Comparison of ENCODE assay signal across 1 cellular context in the genomic region with DNA sequence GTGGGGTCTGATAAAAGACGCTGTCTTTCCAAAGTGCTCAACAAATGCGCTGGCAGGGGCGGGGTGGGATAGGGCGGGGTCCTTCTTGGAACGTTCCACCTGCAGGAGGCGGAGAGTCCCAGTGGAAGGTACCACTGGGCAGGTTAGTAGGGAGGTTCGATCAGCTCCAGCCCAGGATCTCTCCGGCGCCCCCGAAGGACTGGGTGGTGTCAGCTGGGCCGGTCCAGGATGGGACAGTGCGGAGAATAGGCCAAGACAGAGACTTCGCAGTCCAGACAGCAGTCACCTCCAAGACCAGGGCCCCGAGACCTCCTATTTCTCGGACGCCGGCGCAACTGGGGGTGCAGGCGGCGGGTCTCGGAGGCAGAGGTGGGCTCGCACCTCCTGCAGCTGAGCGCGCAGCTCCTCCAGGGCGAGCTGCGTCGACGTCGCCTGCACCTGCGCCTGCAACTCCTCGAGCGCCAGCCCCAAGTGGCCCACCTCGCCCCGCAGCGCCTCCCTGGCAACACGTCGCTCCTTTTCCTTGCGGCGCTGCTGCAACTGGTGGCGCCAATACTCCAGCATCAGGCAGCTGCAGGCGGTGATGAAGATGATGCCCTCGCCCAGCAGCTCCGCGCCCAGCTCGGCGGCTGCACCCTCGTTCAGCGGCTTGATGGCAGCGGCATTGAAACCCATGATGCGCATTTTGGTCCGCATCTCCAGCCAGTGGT.
TF ChIP-seq lines count a peak whose summit lies in the region.

No MANE protein-coding gene starts in this region.

TF ChIP-seq in WTC11, 78 proteins besides CTCF, POLR2A, EP300 and RAD21 (continued from another document):
- TF ChIP-seq, protein P1, sequence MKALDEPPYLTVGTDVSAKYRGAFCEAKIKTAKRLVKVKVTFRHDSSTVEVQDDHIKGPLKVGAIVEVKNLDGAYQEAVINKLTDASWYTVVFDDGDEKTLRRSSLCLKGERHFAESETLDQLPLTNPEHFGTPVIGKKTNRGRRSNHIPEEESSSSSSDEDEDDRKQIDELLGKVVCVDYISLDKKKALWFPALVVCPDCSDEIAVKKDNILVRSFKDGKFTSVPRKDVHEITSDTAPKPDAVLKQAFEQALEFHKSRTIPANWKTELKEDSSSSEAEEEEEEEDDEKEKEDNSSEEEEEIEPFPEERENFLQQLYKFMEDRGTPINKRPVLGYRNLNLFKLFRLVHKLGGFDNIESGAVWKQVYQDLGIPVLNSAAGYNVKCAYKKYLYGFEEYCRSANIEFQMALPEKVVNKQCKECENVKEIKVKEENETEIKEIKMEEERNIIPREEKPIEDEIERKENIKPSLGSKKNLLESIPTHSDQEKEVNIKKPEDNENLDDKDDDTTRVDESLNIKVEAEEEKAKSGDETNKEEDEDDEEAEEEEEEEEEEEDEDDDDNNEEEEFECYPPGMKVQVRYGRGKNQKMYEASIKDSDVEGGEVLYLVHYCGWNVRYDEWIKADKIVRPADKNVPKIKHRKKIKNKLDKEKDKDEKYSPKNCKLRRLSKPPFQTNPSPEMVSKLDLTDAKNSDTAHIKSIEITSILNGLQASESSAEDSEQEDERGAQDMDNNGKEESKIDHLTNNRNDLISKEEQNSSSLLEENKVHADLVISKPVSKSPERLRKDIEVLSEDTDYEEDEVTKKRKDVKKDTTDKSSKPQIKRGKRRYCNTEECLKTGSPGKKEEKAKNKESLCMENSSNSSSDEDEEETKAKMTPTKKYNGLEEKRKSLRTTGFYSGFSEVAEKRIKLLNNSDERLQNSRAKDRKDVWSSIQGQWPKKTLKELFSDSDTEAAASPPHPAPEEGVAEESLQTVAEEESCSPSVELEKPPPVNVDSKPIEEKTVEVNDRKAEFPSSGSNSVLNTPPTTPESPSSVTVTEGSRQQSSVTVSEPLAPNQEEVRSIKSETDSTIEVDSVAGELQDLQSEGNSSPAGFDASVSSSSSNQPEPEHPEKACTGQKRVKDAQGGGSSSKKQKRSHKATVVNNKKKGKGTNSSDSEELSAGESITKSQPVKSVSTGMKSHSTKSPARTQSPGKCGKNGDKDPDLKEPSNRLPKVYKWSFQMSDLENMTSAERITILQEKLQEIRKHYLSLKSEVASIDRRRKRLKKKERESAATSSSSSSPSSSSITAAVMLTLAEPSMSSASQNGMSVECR (CRISPR knock-in tag; IDR thresholded peaks at IDR 0.05; ENCODE audit: borderline replicate concordance): peak; percentile 90
- TF ChIP-seq NFYB (CRISPR knock-in tag; conservative IDR thresholded peaks at IDR 0.05; ENCODE audit: low read depth) (peak; percentile 5; the same call in 1 of the 2 replicates), TCF7 (CRISPR knock-in tag; IDR thresholded peaks at IDR 0.05; ENCODE audit: low read depth) (no peak), ZNF416 (CRISPR knock-in tag; IDR thresholded peaks at IDR 0.05) (peak; percentile 88), FOXK1 (CRISPR knock-in tag; IDR thresholded peaks at IDR 0.05) (peak; percentile 69; the same call in 1 of the 2 replicates)
- TF ChIP-seq, protein P2, sequence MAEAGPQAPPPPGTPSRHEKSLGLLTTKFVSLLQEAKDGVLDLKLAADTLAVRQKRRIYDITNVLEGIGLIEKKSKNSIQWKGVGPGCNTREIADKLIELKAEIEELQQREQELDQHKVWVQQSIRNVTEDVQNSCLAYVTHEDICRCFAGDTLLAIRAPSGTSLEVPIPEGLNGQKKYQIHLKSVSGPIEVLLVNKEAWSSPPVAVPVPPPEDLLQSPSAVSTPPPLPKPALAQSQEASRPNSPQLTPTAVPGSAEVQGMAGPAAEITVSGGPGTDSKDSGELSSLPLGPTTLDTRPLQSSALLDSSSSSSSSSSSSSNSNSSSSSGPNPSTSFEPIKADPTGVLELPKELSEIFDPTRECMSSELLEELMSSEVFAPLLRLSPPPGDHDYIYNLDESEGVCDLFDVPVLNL (CRISPR knock-in tag; IDR thresholded peaks at IDR 0.05; ENCODE audit: borderline replicate concordance, low read depth): no peak
